In the genomic region with DNA sequence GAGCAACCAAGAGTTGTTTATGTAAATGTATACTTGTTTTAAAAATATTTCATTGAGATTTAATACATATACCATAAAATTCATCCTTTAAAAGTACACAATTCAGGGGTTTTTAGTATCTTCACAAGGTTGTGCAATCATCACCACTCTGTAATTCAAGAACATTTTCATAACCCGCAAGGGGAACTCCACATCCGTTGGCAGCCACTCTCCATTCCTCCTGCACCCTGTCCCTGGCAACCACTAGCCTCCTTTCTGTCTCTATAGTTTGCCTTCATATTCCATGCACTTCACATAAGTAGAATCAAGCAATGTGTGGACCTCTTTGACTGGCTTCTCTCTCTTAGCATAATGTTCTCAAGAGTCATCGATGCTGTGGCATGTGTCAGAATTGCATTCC, we compare ENCODE assay signal across 22 cellular contexts.
A peak's percentile ranks its signal among the peaks of the same experiment; 100 is the strongest.
DNase-seq lines count a peak whose midpoint lies in the region; ATAC-seq and TF ChIP-seq lines count a peak whose summit lies in the region.
"Had no signal": no experiment of that assay in that cellular context is flagged by ENCODE, and none has a peak within 500 bp of the region (broad histone marks: within the 10 kb centered on the region; RNA-seq: fewer than 3 reads in every experiment).

No MANE protein-coding gene starts in this region.

- H3K27me3 ChIP-seq in left lung: no peaks in the 10 kb centered on the region

- no peak for TF ChIP-seq CTCF in left lung (IDR thresholded peaks at IDR 0.05)

- intact Hi-C loops in left lung (cut with DNase I): no loop called here

- H3K4me1 ChIP-seq in left lung: peaks cover 5 to 17% of the 10 kb centered on the region in 2 donors

- peak; percentile 18 for ATAC-seq in stimulated activated naive CD8-positive, alpha-beta T cell treated with anti-CD3 and anti-CD28 coated beads, Interleukin-15, amount 100 ng/mL, for 72 hours
- no peak for ATAC-seq in stimulated activated naive CD8-positive, alpha-beta T cell treated with anti-CD3 and anti-CD28 coated beads, Interleukin-15, Interleukin-2, amounts not matched to agents 100 U/mL and 50 U/mL, for 24 hours
- ATAC-seq in left lung (peak; percentile 90), GM18861 (IDR thresholded peaks at IDR 0.05; ENCODE audit: unreplicated experiment) (no peak)

- H3K4me3 Mint-ChIP-seq in stimulated activated naive CD8-positive, alpha-beta T cell treated with anti-CD3 and anti-CD28 coated beads, Interleukin-15, amount 100 ng/mL, for 72 hours: no peak overlapping the region
- H3K4me3 Mint-ChIP-seq: CD4-positive, alpha-beta memory T cell; neural crest cell; stimulated activated naive CD8-positive, alpha-beta T cell treated with anti-CD3 and anti-CD28 coated beads, Interleukin-15, Interleukin-2, amounts not matched to agents 100 ng/mL and 50 ng/mL, for 24 hours had no signal

- peak overlapping the region; percentile 6 to 38 for H3K27ac ChIP-seq in left lung

- peaks cover 17% of the 10 kb centered on the region for H3K27me3 Mint-ChIP-seq in stimulated activated naive CD8-positive, alpha-beta T cell treated with anti-CD3 and anti-CD28 coated beads, Interleukin-15, amount 100 ng/mL, for 72 hours

- no peaks in the 10 kb centered on the region for H3K4me1 Mint-ChIP-seq in stimulated activated naive CD8-positive, alpha-beta T cell treated with anti-CD3 and anti-CD28 coated beads, Interleukin-15, amount 100 ng/mL, for 72 hours
- H3K4me1 Mint-ChIP-seq: CD4-positive, alpha-beta memory T cell had no signal

- H3K4me3 ChIP-seq in left lung: no peak overlapping the region
- H3K4me3 ChIP-seq: HAP-1 had no signal

- H3K9me3 ChIP-seq in left lung: peaks cover 0 to 11% of the 10 kb centered on the region in 2 donors

- H3K27ac Mint-ChIP-seq in stimulated activated naive CD8-positive, alpha-beta T cell treated with anti-CD3 and anti-CD28 coated beads, Interleukin-15, amount 100 ng/mL, for 72 hours: no peak overlapping the region
- H3K27ac Mint-ChIP-seq: CD4-positive, alpha-beta memory T cell; stimulated activated naive CD8-positive, alpha-beta T cell treated with anti-CD3 and anti-CD28 coated beads, Interleukin-15, Interleukin-2, amounts not matched to agents 100 ng/mL and 50 ng/mL, for 24 hours had no signal

- no peaks in the 10 kb centered on the region for H3K36me3 ChIP-seq in left lung
- H3K36me3 ChIP-seq: HAP-1 had no signal

- H3K9me3 Mint-ChIP-seq in stimulated activated naive CD8-positive, alpha-beta T cell treated with anti-CD3 and anti-CD28 coated beads, Interleukin-15, amount 100 ng/mL, for 72 hours: no peaks in the 10 kb centered on the region
- H3K9me3 Mint-ChIP-seq: neural crest cell had no signal

- DNase-seq in stimulated activated naive CD8-positive, alpha-beta T cell treated with anti-CD3 and anti-CD28 coated beads, Interleukin-15, amount 100 ng/mL, for 72 hours: no peak
- DNase-seq in stimulated activated naive CD8-positive, alpha-beta T cell treated with anti-CD3 and anti-CD28 coated beads, Interleukin-15, Interleukin-2, amounts not matched to agents 100 U/mL and 50 U/mL, for 24 hours: no peak
- DNase-seq in astrocyte of the hippocampus (ENCODE audit: low read depth, low spot score) (peak; percentile 26), left lung (peak in 1 of 2 donors; percentile 44), hypothalamus (lab: John Stamatoyannopoulos, UW) (no peak), OCI-M1 (lab: John Stamatoyannopoulos, UW) (no peak), RKO (ENCODE audit: low spot score) (no peak)
- DNase-seq: activated gamma-delta T cell; amniotic stem cell; CD4-positive, alpha-beta memory T cell; DMS79; erythroblast; glutamatergic neuron; Karpas-422; midbrain; NCI-H146; NCI-H2227 treated with DMSO at 0.1 percent for 48 hours; NK-92 treated with Interleukin-12 subunit alpha and Interleukin-12 subunit beta, amount 100 ng/mL, for 24 hours had no signal

Comparison
In these comparisons a context has a peak if more than half of its experiments do, and no peak if none do; other contexts are left out.
1. ATAC-seq: peak in stimulated activated naive CD8-positive, alpha-beta T cell treated with anti-CD3 and anti-CD28 coated beads, Interleukin-15, amount 100 ng/mL, for 72 hours (single experiment) and left lung (single experiment); none in stimulated activated naive CD8-positive, alpha-beta T cell treated with anti-CD3 and anti-CD28 coated beads, Interleukin-15, Interleukin-2, amounts not matched to agents 100 U/mL and 50 U/mL, for 24 hours (single experiment) and GM18861 (single experiment).